Comparison of ENCODE assay signal across 10 cellular contexts in the genomic region with DNA sequence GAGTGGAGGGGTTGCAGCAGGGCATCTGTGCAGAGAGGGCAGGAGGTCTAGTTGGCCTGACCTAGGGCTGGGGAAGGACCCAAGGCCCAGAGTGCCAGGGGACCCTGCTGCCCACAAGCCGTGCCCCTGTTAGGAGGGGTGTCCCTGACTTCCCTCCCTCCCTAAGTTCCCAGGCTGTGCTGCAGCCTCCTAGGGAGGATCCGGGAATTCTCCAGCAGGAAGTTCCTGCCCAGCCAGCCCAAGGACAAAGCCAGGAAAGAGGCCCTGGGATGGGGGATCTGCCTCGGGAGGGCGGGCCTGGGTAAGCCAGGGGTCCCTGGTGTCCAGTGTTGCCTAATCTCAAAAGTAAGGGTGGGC. TPM values are rescaled to one million over a fixed set of nuclear protein-coding genes. Genes with fewer than 3 reads are reported as not detected.
DNase-seq lines count a peak whose midpoint lies in the region; ATAC-seq and TF ChIP-seq lines count a peak whose summit lies in the region.
"Had no signal": no experiment of that assay in that cellular context is flagged by ENCODE, and none has a peak within 500 bp of the region (broad histone marks: within the 10 kb centered on the region; RNA-seq: fewer than 3 reads in every experiment).

No MANE protein-coding gene starts in this region.

- intact Hi-C loops in Right ventricle myocardium superior (cut with DNase I) (loop anchor here (5.0 to 10.0 kb wide), 2 partner anchors 45 to 178 kb away; no protein-coding TSS in a partner anchor), testis (cut with DNase I; ENCODE audit: low total_unique reads) (loop anchor here (10.0 kb wide), 1 partner anchor 565 kb away; no protein-coding TSS in a partner anchor), lower leg skin (cut with DNase I; ENCODE audit: low total_unique reads) (loop anchor here (5.0 kb wide), 1 partner anchor 113 kb away; no protein-coding TSS in a partner anchor)

- H3K4me1 ChIP-seq in mucosa of stomach (ENCODE audit: control insufficient read depth, insufficient read depth, low read length) (peaks cover 52% of the 10 kb centered on the region), testis (peaks cover 41% of the 10 kb centered on the region)

- peaks cover 15% of the 10 kb centered on the region for H3K4me1 Mint-ChIP-seq in activated T-helper 17 cell treated with anti-CD3 and anti-CD28 coated beads, Interleukin-2, amount 50 U/mL, for 72 hours
- H3K4me1 Mint-ChIP-seq in natural killer cell treated with Interleukin-12 subunit alpha and Interleukin-12 subunit beta and Interleukin-15 and Interleukin-18, amount 100 ng/mL, for 72 hours (ENCODE audit: low read depth in 2 of 2): peaks cover 27 to 32% of the 10 kb centered on the region in 2 donors

- TF ChIP-seq POLR2A in testis (IDR thresholded peaks at IDR 0.05) (no peak), lower leg skin (IDR thresholded peaks at IDR 0.05) (no peak)

- H3K4me3 ChIP-seq in mucosa of stomach (ENCODE audit: low read length): no peak overlapping the region
- H3K4me3 ChIP-seq in testis: no peak overlapping the region
- no peak overlapping the region for H3K4me3 ChIP-seq in lower leg skin (ENCODE audit: low read depth, poor library complexity, severe bottlenecking)

- H3K36me3 ChIP-seq in mucosa of stomach (ENCODE audit: control insufficient read depth, insufficient read depth, low read length) (no peaks in the 10 kb centered on the region), testis (ENCODE audit: low read depth, missing control alignments) (no peaks in the 10 kb centered on the region)

- H3K36me3 Mint-ChIP-seq in activated T-helper 17 cell treated with anti-CD3 and anti-CD28 coated beads, Interleukin-2, amount 50 U/mL, for 72 hours (ENCODE audit: low read depth): no peaks in the 10 kb centered on the region
- H3K36me3 Mint-ChIP-seq in natural killer cell treated with Interleukin-12 subunit alpha and Interleukin-12 subunit beta and Interleukin-15 and Interleukin-18, amount 100 ng/mL, for 72 hours: no peaks in the 10 kb centered on the region
- H3K36me3 Mint-ChIP-seq: CD4-positive, CD25-positive, alpha-beta regulatory T cell had no signal

- no peaks in the 10 kb centered on the region for H3K27me3 Mint-ChIP-seq in activated T-helper 17 cell treated with anti-CD3 and anti-CD28 coated beads, Interleukin-2, amount 50 U/mL, for 72 hours
- peaks cover 0 to 10% of the 10 kb centered on the region in 2 donors for H3K27me3 Mint-ChIP-seq in natural killer cell treated with Interleukin-12 subunit alpha and Interleukin-12 subunit beta and Interleukin-15 and Interleukin-18, amount 100 ng/mL, for 72 hours

- 44 to 49% methylated on average over 4 of the region's 4 CpGs for WGBS in testis, 2 donors
- WGBS in lower leg skin, 2 donors: 55 to 72% methylated on average over 3 to 4 of the region's 4 CpGs

- H3K27me3 ChIP-seq in mucosa of stomach (ENCODE audit: control insufficient read depth, insufficient read depth, low read length): no peaks in the 10 kb centered on the region
- no peaks in the 10 kb centered on the region for H3K27me3 ChIP-seq in testis

- peak overlapping the region; percentile 76 for H3K27ac Mint-ChIP-seq in activated T-helper 17 cell treated with anti-CD3 and anti-CD28 coated beads, Interleukin-2, amount 50 U/mL, for 72 hours
- no peak overlapping the region for H3K27ac Mint-ChIP-seq in natural killer cell treated with Interleukin-12 subunit alpha and Interleukin-12 subunit beta and Interleukin-15 and Interleukin-18, amount 100 ng/mL, for 72 hours
- H3K27ac Mint-ChIP-seq: CD4-positive, CD25-positive, alpha-beta regulatory T cell had no signal

- H3K9me3 Mint-ChIP-seq in activated T-helper 17 cell treated with anti-CD3 and anti-CD28 coated beads, Interleukin-2, amount 50 U/mL, for 72 hours: no peaks in the 10 kb centered on the region
- no peaks in the 10 kb centered on the region for H3K9me3 Mint-ChIP-seq in natural killer cell treated with Interleukin-12 subunit alpha and Interleukin-12 subunit beta and Interleukin-15 and Interleukin-18, amount 100 ng/mL, for 72 hours
- H3K9me3 Mint-ChIP-seq: CD4-positive, CD25-positive, alpha-beta regulatory T cell had no signal

- peak overlapping the region; percentile 80 to 87 for H3K27ac ChIP-seq in testis

- H3K9ac ChIP-seq in mucosa of stomach (ENCODE audit: low read length): peak overlapping the region; percentile 6

- ATAC-seq in activated T-helper 17 cell treated with anti-CD3 and anti-CD28 coated beads, Interleukin-2, amount 50 U/mL, for 72 hours (replicated peaks): no peak
- ATAC-seq in Right ventricle myocardium superior (ENCODE audit: poor library complexity) (peak; percentile 10), HG03457 (IDR thresholded peaks at IDR 0.05; ENCODE audit: unreplicated experiment) (no peak)
- no peak for ATAC-seq in natural killer cell treated with Interleukin-12 subunit alpha and Interleukin-12 subunit beta and Interleukin-15 and Interleukin-18, amount 100 ng/mL, for 72 hours

- no peak overlapping the region for H3K4me3 Mint-ChIP-seq in activated T-helper 17 cell treated with anti-CD3 and anti-CD28 coated beads, Interleukin-2, amount 50 U/mL, for 72 hours
- H3K4me3 Mint-ChIP-seq in natural killer cell treated with Interleukin-12 subunit alpha and Interleukin-12 subunit beta and Interleukin-15 and Interleukin-18, amount 100 ng/mL, for 72 hours: no peak overlapping the region
- H3K4me3 Mint-ChIP-seq: CD4-positive, CD25-positive, alpha-beta regulatory T cell had no signal

- TF ChIP-seq CTCF in testis (IDR thresholded peaks at IDR 0.05) (no peak), lower leg skin (IDR thresholded peaks at IDR 0.05) (no peak)

- H3K9me3 ChIP-seq in mucosa of stomach (ENCODE audit: control insufficient read depth, low read length) (no peaks in the 10 kb centered on the region), testis (no peaks in the 10 kb centered on the region)

- DNase-seq in Right ventricle myocardium superior: peak; percentile 45
- no peak for DNase-seq in testis
- DNase-seq in natural killer cell treated with Interleukin-12 subunit alpha and Interleukin-12 subunit beta and Interleukin-15 and Interleukin-18, amount 100 ng/mL, for 72 hours (ENCODE audit: low spot score): no peak
- DNase-seq in central memory CD4-positive, alpha-beta T cell: no peak
- DNase-seq in lower leg skin (ENCODE audit: low spot score in 2 of 2): no peak
- DNase-seq: activated effector memory CD4-positive, alpha-beta T cell treated with Interleukin-2 at 50 U/mL for 16 hours had no signal

RNA-seq across cellular contexts. Expression of gene BAK1, which starts 9.3 kb away (rescaled TPM):
- 10 to 100 TPM; 48.8 to 61.9 TPM for total RNA-seq in activated T-helper 17 cell treated with anti-CD3 and anti-CD28 coated beads, Interleukin-2, amount 50 U/mL, for 72 hours
- total RNA-seq in Right ventricle myocardium superior (25.0 TPM), testis (10 to 100 TPM; 13.1 to 14.8 TPM), lower leg skin (10 to 100 TPM; 19.7 to 26.6 (median 22.2) TPM)
- polyA plus RNA-seq in testis (ENCODE audit: insufficient read depth, low read depth, low replicate concordance): 17.3 TPM
- total RNA-seq in natural killer cell treated with Interleukin-12 subunit alpha and Interleukin-12 subunit beta and Interleukin-15 and Interleukin-18, amount 100 ng/mL, for 72 hours: 100 to 1,000 TPM; 101 to 103 TPM

RNA-seq across cellular contexts. Expression of gene ITPR3, which starts 31.8 kb away (rescaled TPM):
- total RNA-seq in activated T-helper 17 cell treated with anti-CD3 and anti-CD28 coated beads, Interleukin-2, amount 50 U/mL, for 72 hours: 10 to 100 TPM; 57.0 to 59.7 TPM
- 6.0 TPM for total RNA-seq in Right ventricle myocardium superior
- total RNA-seq in testis: 100 to 1,000 TPM in 1 of 2 donors, 10 to 100 TPM in 1; 80.3 to 146 TPM
- 58.2 TPM for polyA plus RNA-seq in testis (ENCODE audit: insufficient read depth, low read depth, low replicate concordance)
- total RNA-seq in natural killer cell treated with Interleukin-12 subunit alpha and Interleukin-12 subunit beta and Interleukin-15 and Interleukin-18, amount 100 ng/mL, for 72 hours: 10 to 100 TPM; 27.6 to 77.6 TPM
- 100 to 1,000 TPM; 161 to 265 (median 197) TPM for total RNA-seq in lower leg skin
